Comparison of ENCODE assay signal across 9 cellular contexts in the genomic region with DNA sequence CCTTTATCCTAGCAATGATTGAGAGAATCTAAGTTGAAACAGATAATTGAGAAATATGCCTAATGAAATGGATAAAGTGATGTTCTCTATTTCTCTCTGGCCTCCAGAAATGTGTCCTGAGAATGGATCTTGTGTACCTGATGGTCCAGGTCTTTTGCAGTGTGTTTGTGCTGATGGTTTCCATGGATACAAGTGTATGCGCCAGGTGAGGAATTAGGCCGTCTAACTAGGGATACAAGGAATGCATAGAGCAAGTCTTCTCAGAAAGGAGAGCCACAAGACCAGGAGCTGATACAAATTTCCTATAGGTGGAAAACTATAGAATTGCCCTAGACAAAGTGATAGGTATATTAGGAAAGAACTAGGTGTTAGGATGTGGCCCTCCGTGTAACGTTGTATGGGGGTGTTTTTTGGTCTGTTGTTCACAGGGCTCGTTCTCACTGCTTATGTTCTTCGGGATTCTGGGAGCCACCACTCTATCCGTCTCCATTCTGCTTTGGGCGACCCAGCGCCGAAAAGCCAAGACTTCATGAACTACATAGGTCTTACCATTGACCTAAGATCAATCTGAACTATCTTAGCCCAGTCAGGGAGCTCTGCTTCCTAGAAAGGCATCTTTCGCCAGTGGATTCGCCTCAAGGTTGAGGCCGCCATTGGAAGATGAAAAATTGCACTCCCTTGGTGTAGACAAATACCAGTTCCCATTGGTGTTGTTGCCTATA. TPM values are rescaled to one million over a fixed set of nuclear protein-coding genes. Genes with fewer than 3 reads are reported as not detected.
A peak's percentile ranks its signal among the peaks of the same experiment; 100 is the strongest.
DNase-seq lines count a peak whose midpoint lies in the region; ATAC-seq and TF ChIP-seq lines count a peak whose summit lies in the region.
"Had no signal": no experiment of that assay in that cellular context is flagged by ENCODE, and none has a peak within 500 bp of the region (broad histone marks: within the 10 kb centered on the region; RNA-seq: fewer than 3 reads in every experiment).

No MANE protein-coding gene starts in this region.

- no peaks in the 10 kb centered on the region for H3K27me3 ChIP-seq in left lung
- H3K27me3 ChIP-seq in thymus (ENCODE audit: control insufficient read depth, insufficient read depth), result no peaks in the 10 kb centered on the region

- no peaks in the 10 kb centered on the region for H3K27me3 Mint-ChIP-seq in activated CD4-positive, alpha-beta T cell treated with anti-CD3 and anti-CD28 coated beads, Interleukin-2, amount 10 ng/mL, durations not matched to agents 24 days and 14 days
- no peaks in the 10 kb centered on the region for H3K27me3 Mint-ChIP-seq in activated naive CD8-positive, alpha-beta T cell treated with anti-CD3 and anti-CD28 coated beads, Interleukin-2, amount 10 ng/mL, durations not matched to agents 7 days and 5 days

- no peak for TF ChIP-seq CTCF in left lung (IDR thresholded peaks at IDR 0.05)

- 95% methylated on average over 13 of the region's 13 CpGs for WGBS in thymus

- intact Hi-C loops in activated CD4-positive, alpha-beta T cell treated with anti-CD3 and anti-CD28 coated beads, Interleukin-2, amount 10 ng/mL, durations not matched to agents 24 days and 14 days (cut with micrococcal nuclease), result loop anchor here (2.0 to 5.0 kb wide), 3 partner anchors 106 to 211 kb away; partner anchors contain the start of genes GTF3C2, MPV17 and NRBP1
- intact Hi-C loops in left lung (cut with DNase I), result no loop called here

- in situ Hi-C loops in G401 (cut with HindIII; ENCODE audit: low sequenced_read_pairs), result no loop called here

- H3K36me3 ChIP-seq in left lung (peaks cover 0 to 33% of the 10 kb centered on the region in 2 donors), thymus (ENCODE audit: control insufficient read depth, insufficient read depth) (peaks cover 13% of the 10 kb centered on the region)

- H3K9me3 Mint-ChIP-seq in activated CD4-positive, alpha-beta T cell treated with anti-CD3 and anti-CD28 coated beads, Interleukin-2, amount 10 ng/mL, durations not matched to agents 24 days and 14 days, result peaks cover 3% of the 10 kb centered on the region
- H3K9me3 Mint-ChIP-seq in activated naive CD8-positive, alpha-beta T cell treated with anti-CD3 and anti-CD28 coated beads, Interleukin-2, amount 10 ng/mL, durations not matched to agents 7 days and 5 days, result no peaks in the 10 kb centered on the region

- no peak for ATAC-seq in activated naive CD8-positive, alpha-beta T cell treated with anti-CD3 and anti-CD28 coated beads, Interleukin-2, amount 10 ng/mL, durations not matched to agents 7 days and 5 days (ENCODE audit: low read depth)
- ATAC-seq in left lung, result no peak
- no peak for ATAC-seq in GM18873 (IDR thresholded peaks at IDR 0.05; ENCODE audit: low FRiP score, unreplicated experiment)

- H3K9me3 ChIP-seq in left lung, result no peaks in the 10 kb centered on the region
- H3K9me3 ChIP-seq in thymus (ENCODE audit: control insufficient read depth), result no peaks in the 10 kb centered on the region

- peak overlapping the region; percentile 98 for H3K4me3 Mint-ChIP-seq in activated CD4-positive, alpha-beta T cell treated with anti-CD3 and anti-CD28 coated beads, Interleukin-2, amount 10 ng/mL, durations not matched to agents 24 days and 14 days
- peak overlapping the region; percentile 92 for H3K4me3 Mint-ChIP-seq in activated naive CD8-positive, alpha-beta T cell treated with anti-CD3 and anti-CD28 coated beads, Interleukin-2, amount 10 ng/mL, durations not matched to agents 7 days and 5 days

- H3K27ac Mint-ChIP-seq in activated CD4-positive, alpha-beta T cell treated with anti-CD3 and anti-CD28 coated beads, Interleukin-2, amount 10 ng/mL, durations not matched to agents 24 days and 14 days, result peak overlapping the region; percentile 98
- peak overlapping the region; percentile 89 for H3K27ac Mint-ChIP-seq in activated naive CD8-positive, alpha-beta T cell treated with anti-CD3 and anti-CD28 coated beads, Interleukin-2, amount 10 ng/mL, durations not matched to agents 7 days and 5 days

- H3K4me3 ChIP-seq in left lung (peak overlapping the region; percentile 66 to 69), thymus (ENCODE audit: low read length) (peak overlapping the region; percentile 49)

- H3K27ac ChIP-seq in left lung (peak overlapping the region; percentile 41 to 72), thymus (ENCODE audit: low read depth) (no peak overlapping the region)

- peaks cover 38% of the 10 kb centered on the region for H3K4me1 Mint-ChIP-seq in activated CD4-positive, alpha-beta T cell treated with anti-CD3 and anti-CD28 coated beads, Interleukin-2, amount 10 ng/mL, durations not matched to agents 24 days and 14 days
- peaks cover 42% of the 10 kb centered on the region for H3K4me1 Mint-ChIP-seq in activated naive CD8-positive, alpha-beta T cell treated with anti-CD3 and anti-CD28 coated beads, Interleukin-2, amount 10 ng/mL, durations not matched to agents 7 days and 5 days

- H3K4me1 ChIP-seq in left lung (peaks cover 10 to 34% of the 10 kb centered on the region in 2 donors), thymus (ENCODE audit: control insufficient read depth, insufficient read depth, low read length) (peaks cover 11% of the 10 kb centered on the region)

- no peak for DNase-seq in activated CD4-positive, alpha-beta T cell treated with anti-CD3 and anti-CD28 coated beads, Interleukin-2, amount 10 ng/mL, durations not matched to agents 24 days and 14 days
- no peak for DNase-seq in activated CD4-positive, alpha-beta T cell treated with anti-CD3 and anti-CD28 coated beads, Interleukin-2, amount 50 U/mL, for 4 hours
- no peak for DNase-seq in activated naive CD8-positive, alpha-beta T cell treated with anti-CD3 and anti-CD28 coated beads, Interleukin-2, amount 10 ng/mL, durations not matched to agents 7 days and 5 days
- DNase-seq in left lung (no peak), G401 (ENCODE audit: low spot score) (no peak)
- no peak for DNase-seq in stimulated activated CD4-positive, alpha-beta T cell treated with anti-CD3 and anti-CD28 coated beads, Interleukin-2, amount 100 ng/mL, for 24 hours

- POLR2A ChIA-PET in activated naive CD8-positive, alpha-beta T cell treated with anti-CD3 and anti-CD28 coated beads, Interleukin-2, amount 10 ng/mL, durations not matched to agents 7 days and 5 days (lab: Charles Lee), result interaction anchor here (0.6 to 1.2 kb wide), 3 partner anchors 9 to 87 kb away, joined by 3 to 4 read pairs (median 3); no protein-coding TSS in a partner anchor

- peaks cover 65% of the 10 kb centered on the region for H3K36me3 Mint-ChIP-seq in activated CD4-positive, alpha-beta T cell treated with anti-CD3 and anti-CD28 coated beads, Interleukin-2, amount 10 ng/mL, durations not matched to agents 24 days and 14 days (ENCODE audit: low read depth)
- peaks cover 22% of the 10 kb centered on the region for H3K36me3 Mint-ChIP-seq in activated naive CD8-positive, alpha-beta T cell treated with anti-CD3 and anti-CD28 coated beads, Interleukin-2, amount 10 ng/mL, durations not matched to agents 7 days and 5 days

RNA-seq across cellular contexts. Expression of gene CAD, which starts 0.6 kb away (rescaled TPM):
- total RNA-seq in activated CD4-positive, alpha-beta T cell treated with anti-CD3 and anti-CD28 coated beads, Interleukin-2, amount 10 ng/mL, durations not matched to agents 24 days and 14 days, result 144 and 159 TPM in 2 replicates
- total RNA-seq in activated naive CD8-positive, alpha-beta T cell treated with anti-CD3 and anti-CD28 coated beads, Interleukin-2, amount 10 ng/mL, durations not matched to agents 7 days and 5 days, result 10 to 100 TPM; 60.1 to 60.4 TPM
- total RNA-seq in left lung, result 10 to 100 TPM; 31.1 to 51.2 TPM
- polyA plus RNA-seq in thymus, result 18.6 TPM
- 52.3 and 69.6 TPM in 2 replicates for total RNA-seq in G401 (2014; rRNA removed; shearing (Covaris generic))

RNA-seq across cellular contexts. Expression of gene SLC5A6, which starts 4.5 kb away (rescaled TPM):
- 87.1 and 97.9 TPM in 2 replicates for total RNA-seq in activated CD4-positive, alpha-beta T cell treated with anti-CD3 and anti-CD28 coated beads, Interleukin-2, amount 10 ng/mL, durations not matched to agents 24 days and 14 days
- total RNA-seq in activated naive CD8-positive, alpha-beta T cell treated with anti-CD3 and anti-CD28 coated beads, Interleukin-2, amount 10 ng/mL, durations not matched to agents 7 days and 5 days, result 10 to 100 TPM; 31.6 to 32.2 TPM
- total RNA-seq in left lung, result 10 to 100 TPM; 27.3 to 43.7 TPM
- polyA plus RNA-seq in thymus, result 24.3 TPM
- 53.8 and 60.0 TPM in 2 replicates for total RNA-seq in G401 (2014; rRNA removed; shearing (Covaris generic))

RNA-seq across cellular contexts. Expression of gene ATRAID, which starts 4.7 kb away (rescaled TPM):
- total RNA-seq in activated CD4-positive, alpha-beta T cell treated with anti-CD3 and anti-CD28 coated beads, Interleukin-2, amount 10 ng/mL, durations not matched to agents 24 days and 14 days, result 109 and 120 TPM in 2 replicates
- total RNA-seq in activated naive CD8-positive, alpha-beta T cell treated with anti-CD3 and anti-CD28 coated beads, Interleukin-2, amount 10 ng/mL, durations not matched to agents 7 days and 5 days, result 10 to 100 TPM; 74.9 to 84.6 TPM
- 100 to 1,000 TPM in 1 of 2 donors, 10 to 100 TPM in 1; 87.5 to 102 TPM for total RNA-seq in left lung
- polyA plus RNA-seq in thymus, result 125 TPM
- total RNA-seq in G401 (2014; rRNA removed; shearing (Covaris generic)), result 130 and 164 TPM in 2 replicates

RNA-seq across cellular contexts. Expression of gene SLC30A3, which starts 46.3 kb away (rescaled TPM):
- total RNA-seq in activated CD4-positive, alpha-beta T cell treated with anti-CD3 and anti-CD28 coated beads, Interleukin-2, amount 10 ng/mL, durations not matched to agents 24 days and 14 days, result 1.4 and 2.2 TPM in 2 replicates
- total RNA-seq in activated naive CD8-positive, alpha-beta T cell treated with anti-CD3 and anti-CD28 coated beads, Interleukin-2, amount 10 ng/mL, durations not matched to agents 7 days and 5 days, result under 1 TPM; 0.34 to 0.64 TPM
- total RNA-seq in left lung, result under 1 TPM; 0.39 to 0.64 TPM
- polyA plus RNA-seq in thymus, result 0.18 TPM
- total RNA-seq in G401 (2014; rRNA removed; shearing (Covaris generic)), result 1.3 and 2.6 TPM in 2 replicates

RNA-seq across cellular contexts. Expression of gene DNAJC5G, which starts 58.7 kb away (rescaled TPM):
- not detected in 2 replicates for total RNA-seq in activated CD4-positive, alpha-beta T cell treated with anti-CD3 and anti-CD28 coated beads, Interleukin-2, amount 10 ng/mL, durations not matched to agents 24 days and 14 days
- not detected for total RNA-seq in activated naive CD8-positive, alpha-beta T cell treated with anti-CD3 and anti-CD28 coated beads, Interleukin-2, amount 10 ng/mL, durations not matched to agents 7 days and 5 days
- total RNA-seq in left lung, result not detected
- polyA plus RNA-seq in thymus, result 0.02 TPM
- total RNA-seq in G401 (2014; rRNA removed; shearing (Covaris generic)), result not detected in 2 replicates
- total RNA-seq: myocyte had no signal
